11 cellular contexts compared by ENCODE assay signal in the genomic region with DNA sequence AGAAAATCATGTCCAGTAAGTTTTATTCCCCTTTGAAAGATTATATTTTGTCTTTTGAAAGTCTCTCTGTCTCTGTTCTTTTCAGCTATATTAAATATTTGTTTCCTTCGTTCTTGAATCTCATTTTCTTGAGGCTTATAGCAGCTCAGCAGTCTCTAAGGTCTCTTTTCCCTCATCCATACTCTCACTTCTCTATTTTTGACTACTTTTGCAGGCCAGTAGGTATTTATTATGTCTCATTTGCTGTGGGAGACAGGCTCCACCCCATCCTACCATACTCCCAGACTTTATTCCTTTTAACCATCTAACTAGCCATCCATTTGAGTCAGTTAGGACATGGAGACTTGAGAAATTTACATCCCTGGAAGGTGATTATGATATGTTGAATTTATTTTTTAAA.
DNase-seq lines count a peak whose midpoint lies in the region; ATAC-seq and TF ChIP-seq lines count a peak whose summit lies in the region.
"Had no signal": no experiment of that assay in that cellular context is flagged by ENCODE, and none has a peak within 500 bp of the region (broad histone marks: within the 10 kb centered on the region; RNA-seq: fewer than 3 reads in every experiment).

No MANE protein-coding gene starts in this region.

- H3K4me3 ChIP-seq in rectal smooth muscle tissue (ENCODE audit: low read length): no peak overlapping the region

- no peak for ATAC-seq in GM21423 (IDR thresholded peaks at IDR 0.05; ENCODE audit: unreplicated experiment)
- ATAC-seq: stimulated activated naive CD8-positive, alpha-beta T cell treated with anti-CD3 and anti-CD28 coated beads, Interleukin-15, amount 100 ng/mL, for 72 hours had no signal

- H3K27ac ChIP-seq in 22Rv1 (peak overlapping the region; percentile 51; the same call in 1 of the 2 replicates), epithelial cell of prostate (peak overlapping the region; percentile 98), rectal smooth muscle tissue (ENCODE audit: low read depth, low read length) (peak overlapping the region; percentile 96)

- H3K4me1 ChIP-seq in rectal smooth muscle tissue (ENCODE audit: control insufficient read depth, insufficient read depth, low read length): peaks cover 50% of the 10 kb centered on the region

- no peak for TF ChIP-seq CTCF in 22Rv1 (IDR thresholded peaks at IDR 0.05)

- no peaks in the 10 kb centered on the region for H3K36me3 ChIP-seq in rectal smooth muscle tissue (ENCODE audit: control insufficient read depth, insufficient read depth, low read length)

- no peaks in the 10 kb centered on the region for H3K27me3 ChIP-seq in rectal smooth muscle tissue (ENCODE audit: control insufficient read depth, insufficient read depth, low read length)

- H3K9ac ChIP-seq in rectal smooth muscle tissue (ENCODE audit: low read length): no peak overlapping the region

- DNase-seq in NOMO-1 treated with dmso at 0.1 percent for 144 hours (lab: John Stamatoyannopoulos, UW; ENCODE audit: unreplicated experiment) (peak; percentile 60), epithelial cell of prostate (ENCODE audit: low read depth, low spot score) (no peak), NCI-H446 (lab: John Stamatoyannopoulos, UW) (no peak), dermis blood vessel endothelial cell (no peak), SHP77 (lab: John Stamatoyannopoulos, UW) (no peak)
- DNase-seq: activated T-cell treated with anti-CD3 and anti-CD28 coated beads, Interleukin-2, amount 50 U/mL, for 48 hours; stimulated activated CD4-positive, alpha-beta T cell treated with anti-CD3 and anti-CD28 coated beads, Interleukin-4, amount 100 ng/mL, for 1 hour; stimulated activated naive CD8-positive, alpha-beta T cell treated with anti-CD3 and anti-CD28 coated beads, Interleukin-15, amount 100 ng/mL, for 72 hours had no signal
